In the genomic region with DNA sequence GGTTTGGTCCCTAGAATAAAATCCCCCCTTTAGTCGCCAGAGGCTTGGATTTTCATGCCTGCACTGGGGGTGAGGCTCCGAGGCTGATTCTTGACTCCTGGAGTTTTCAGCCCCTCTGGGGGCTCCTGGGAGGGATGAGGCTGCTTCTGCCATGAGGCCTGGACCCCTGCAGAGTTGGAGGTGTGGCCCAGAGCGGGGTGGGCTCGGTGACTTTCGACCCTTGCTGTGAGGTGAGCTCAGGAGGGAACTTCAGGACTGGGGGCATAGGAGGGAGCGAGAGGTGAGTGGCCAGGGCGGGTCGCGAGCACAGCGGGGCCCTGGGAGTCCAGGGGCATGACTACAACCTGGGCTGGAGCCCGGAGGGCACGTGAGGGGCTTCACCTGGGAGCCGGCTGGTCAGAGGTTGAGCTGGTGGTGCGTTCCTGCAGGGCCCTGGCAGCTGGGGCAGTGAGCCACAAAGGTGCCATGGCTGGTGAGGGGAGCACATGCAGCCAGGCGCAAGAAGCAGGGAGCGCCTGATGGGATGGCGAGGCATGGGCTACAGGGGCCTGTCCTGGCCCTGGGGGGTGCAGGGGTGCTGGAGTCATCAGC, we compare ENCODE assay signal across 18 cellular contexts.
"Had no signal": no experiment of that assay in that cellular context is flagged by ENCODE, and none has a peak within 500 bp of the region (broad histone marks: within the 10 kb centered on the region; RNA-seq: fewer than 3 reads in every experiment).

No MANE protein-coding gene starts in this region.

- H3K9me3 ChIP-seq: adrenal gland, gastrocnemius medialis, upper lobe of left lung had no signal

- H3K27me3 ChIP-seq: adrenal gland, upper lobe of left lung had no signal

- H3K4me1 ChIP-seq: esophagus muscularis mucosa, gastrocnemius medialis, upper lobe of left lung had no signal

- H3K27ac Mint-ChIP-seq: activated CD4-positive, alpha-beta T cell treated with anti-CD3 and anti-CD28 coated beads, Interleukin-2, amount 10 ng/mL, durations not matched to agents 7 days and 5 days; activated CD8-positive, alpha-beta T cell treated with anti-CD3 and anti-CD28 coated beads for 36 hours; activated naive CD8-positive, alpha-beta T cell; nephron had no signal

- H3K9me3 Mint-ChIP-seq: activated CD4-positive, alpha-beta T cell treated with anti-CD3 and anti-CD28 coated beads, Interleukin-2, amount 10 ng/mL, durations not matched to agents 7 days and 5 days had no signal

- H3K4me3 ChIP-seq: adrenal gland, coronary artery, esophagus muscularis mucosa, gastrocnemius medialis, upper lobe of left lung had no signal

- H3K4me3 Mint-ChIP-seq: activated CD4-positive, alpha-beta T cell treated with anti-CD3 and anti-CD28 coated beads, Interleukin-2, amount 10 ng/mL, durations not matched to agents 7 days and 5 days; activated CD8-positive, alpha-beta T cell treated with anti-CD3 and anti-CD28 coated beads for 36 hours; activated naive CD8-positive, alpha-beta T cell; nephron had no signal

- H3K36me3 ChIP-seq: adrenal gland, esophagus muscularis mucosa, gastrocnemius medialis, upper lobe of left lung had no signal

- DNase-seq: activated CD4-positive, alpha-beta T cell treated with anti-CD3 and anti-CD28 coated beads, Interleukin-2, amount 10 ng/mL, durations not matched to agents 7 days and 5 days; activated CD8-positive, alpha-beta T cell treated with anti-CD3 and anti-CD28 coated beads for 36 hours; activated gamma-delta T cell treated with Interleukin-2 at 50 U/mL for 16 hours; activated T-cell treated with anti-CD3 and anti-CD28 coated beads, Interleukin-2, amount 50 U/mL, for 1 hour; gastrocnemius medialis; midbrain; stimulated activated CD4-positive, alpha-beta T cell treated with anti-CD3 and anti-CD28 coated beads, Interleukin-4, amount 100 ng/mL, for 24 hours; stimulated activated naive CD8-positive, alpha-beta T cell treated with anti-CD3 and anti-CD28 coated beads, Interleukin-15, Interleukin-2, amounts not matched to agents 100 U/mL and 50 U/mL, for 24 hours had no signal

- ATAC-seq: activated CD4-positive, CD25-positive, alpha-beta regulatory T cell treated with anti-CD3 and anti-CD28 coated beads, Interleukin-2, amount 50 U/mL, for 24 hours; activated CD8-positive, alpha-beta T cell treated with anti-CD3 and anti-CD28 coated beads for 36 hours; gastrocnemius medialis; left lobe of liver; SK-N-SH treated with all-trans-retinoic acid at 6 μM for 48 hours; stimulated activated naive CD8-positive, alpha-beta T cell treated with anti-CD3 and anti-CD28 coated beads, Interleukin-15, Interleukin-2, amounts not matched to agents 100 U/mL and 50 U/mL, for 24 hours had no signal

- H3K4me1 Mint-ChIP-seq: activated CD4-positive, alpha-beta T cell treated with anti-CD3 and anti-CD28 coated beads, Interleukin-2, amount 10 ng/mL, durations not matched to agents 7 days and 5 days; nephron had no signal

- H3K27me3 Mint-ChIP-seq: activated CD4-positive, alpha-beta T cell treated with anti-CD3 and anti-CD28 coated beads, Interleukin-2, amount 10 ng/mL, durations not matched to agents 7 days and 5 days; activated CD8-positive, alpha-beta T cell treated with anti-CD3 and anti-CD28 coated beads for 36 hours; activated naive CD8-positive, alpha-beta T cell had no signal

- H3K27ac ChIP-seq: adrenal gland, coronary artery, esophagus muscularis mucosa, gastrocnemius medialis, upper lobe of left lung, VCaP had no signal
